ENCODE assay signal across 18 cellular contexts in the genomic region with DNA sequence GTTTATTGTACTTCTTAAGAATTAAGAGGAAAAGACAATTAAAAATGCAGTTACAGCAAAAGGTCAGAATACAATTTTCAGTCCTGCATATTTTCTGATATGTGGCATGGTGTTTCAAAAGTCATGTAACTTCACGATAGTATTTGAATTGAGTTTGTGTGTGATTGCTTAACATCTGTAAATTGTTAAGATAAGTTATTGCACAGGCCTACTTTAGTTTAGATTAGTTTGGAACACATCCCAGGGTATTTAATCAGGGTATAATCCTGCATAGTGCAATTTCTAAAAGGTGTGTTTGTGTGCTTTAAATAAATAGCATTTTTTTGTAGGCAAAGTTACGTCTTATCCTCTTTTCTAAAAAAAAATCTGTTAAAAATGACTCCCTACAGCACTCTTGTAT.
DNase-seq lines count a peak whose midpoint lies in the region; ATAC-seq, FAIRE-seq and TF ChIP-seq lines count a peak whose summit lies in the region.
"Had no signal": no experiment of that assay in that cellular context is flagged by ENCODE, and none has a peak within 500 bp of the region (broad histone marks: within the 10 kb centered on the region; RNA-seq: fewer than 3 reads in every experiment).

No MANE protein-coding gene starts in this region.

- ATAC-seq in left lung (no peak), HG03280 (IDR thresholded peaks at IDR 0.05; ENCODE audit: unreplicated experiment) (no peak)
- ATAC-seq: GM23338 had no signal

- peaks cover 10% of the 10 kb centered on the region; the same call in 1 of the 2 replicates for H3K27me3 ChIP-seq in SK-N-SH (ENCODE audit: insufficient read depth)
- H3K27me3 ChIP-seq in esophagus squamous epithelium = peaks cover 0 to 8% (median 0%) of the 10 kb centered on the region in 4 donors
- H3K27me3 ChIP-seq in left lung = peaks cover 0 to 4% of the 10 kb centered on the region in 2 donors
- H3K27me3 ChIP-seq: BLaER1 had no signal

- no peak for DNase-seq in D721Med (ENCODE audit: insufficient read length, low spot score)
- DNase-seq in SK-N-SH = peak; percentile 41
- peak; percentile 9 for DNase-seq in choroid plexus epithelial cell (ENCODE audit: low read depth)
- DNase-seq in mesothelial cell of epicardium (ENCODE audit: low spot score in 2 of 2, unreplicated experiment in 2 of 2) = no peak
- DNase-seq in esophagus squamous epithelium (lab: John Stamatoyannopoulos, UW) = no peak
- no peak for DNase-seq in cortex of kidney (lab: John Stamatoyannopoulos, UW)
- no peak for DNase-seq in left lung
- DNase-seq: AML-193; Caco-2; CD8-positive, alpha-beta memory T cell; DMS53; KG1 had no signal

- peaks cover 11% of the 10 kb centered on the region for H3K27me3 Mint-ChIP-seq in mesothelial cell of epicardium (ENCODE audit: low read depth)

- POLR2A ChIA-PET in SK-N-SH (lab: Yijun Ruan, JAX) = no interaction called here

- no peaks in the 10 kb centered on the region for H4K20me1 ChIP-seq in SK-N-SH (ENCODE audit: insufficient read depth)
- H4K20me1 ChIP-seq: BLaER1 had no signal

- H3K4me3 ChIP-seq in SK-N-SH (ENCODE audit: low read depth in 2 of 2, low read length in 1 of 2) = no peak overlapping the region
- H3K4me3 ChIP-seq in choroid plexus epithelial cell (ENCODE audit: low read depth, low read length) = no peak overlapping the region
- no peak overlapping the region for H3K4me3 ChIP-seq in esophagus squamous epithelium
- H3K4me3 ChIP-seq in left lung = no peak overlapping the region
- H3K4me3 ChIP-seq: BLaER1, GM23338, HAP-1 had no signal

- peaks cover 15% of the 10 kb centered on the region for H3K4me1 Mint-ChIP-seq in mesothelial cell of epicardium
- H3K4me1 Mint-ChIP-seq: CD8-positive, alpha-beta memory T cell; GM23338 had no signal

- no peaks in the 10 kb centered on the region for H3K36me3 Mint-ChIP-seq in mesothelial cell of epicardium
- H3K36me3 Mint-ChIP-seq: CD8-positive, alpha-beta memory T cell had no signal

- H3F3A ChIP-seq in SK-N-SH (replicated peaks; ENCODE audit: insufficient read depth) = no peaks in the 10 kb centered on the region

- H3K27ac ChIP-seq in SK-N-SH (ENCODE audit: low read depth in 2 of 2, low read length in 1 of 2) (peak overlapping the region in 1 of 2 experiments; percentile 43; a peak in 1 of 4 replicates), esophagus squamous epithelium (no peak overlapping the region), left lung (no peak overlapping the region)
- H3K27ac ChIP-seq: BLaER1 had no signal

- TF ChIP-seq EP300 in SK-N-SH (IDR thresholded peaks at IDR 0.05; ENCODE audit: borderline replicate concordance in 1 of 2, low read depth in 1 of 2, low read length in 1 of 2) = peak in 1 of 2 experiments; percentile 86; a peak in 2 of 4 replicates

- peak; percentile 46 for FAIRE-seq in D721Med (lab: Jason Lieb, UNC)
- FAIRE-seq: GM18507 had no signal

- TF ChIP-seq POLR2A in esophagus squamous epithelium (IDR thresholded peaks at IDR 0.05) = no peak

- no peak for TF ChIP-seq CTCF in D721Med (IDR thresholded peaks at IDR 0.05; ENCODE audit: insufficient read depth, missing control alignments)
- TF ChIP-seq CTCF in SK-N-SH (IDR thresholded peaks at IDR 0.05) = no peak
- no peak for TF ChIP-seq CTCF in choroid plexus epithelial cell (conservative IDR thresholded peaks at IDR 0.05; ENCODE audit: low read depth, low read length)
- no peak for TF ChIP-seq CTCF in mesothelial cell of epicardium (IDR thresholded peaks at IDR 0.05; ENCODE audit: unreplicated experiment)
- TF ChIP-seq CTCF in esophagus squamous epithelium (IDR thresholded peaks at IDR 0.05) = no peak
- TF ChIP-seq CTCF in left lung (IDR thresholded peaks at IDR 0.05) = no peak

- no peak overlapping the region for H2AFZ ChIP-seq in SK-N-SH (ENCODE audit: low read depth)
- H2AFZ ChIP-seq: GM23338 had no signal

- no peak overlapping the region for H3K4me3 Mint-ChIP-seq in mesothelial cell of epicardium
- H3K4me3 Mint-ChIP-seq: CD8-positive, alpha-beta memory T cell; GM23338; IgD-negative memory B cell had no signal

- no peak overlapping the region for H3K4me2 ChIP-seq in SK-N-SH
- H3K4me2 ChIP-seq: BLaER1, GM23338 had no signal

- H3K27ac Mint-ChIP-seq in mesothelial cell of epicardium = peak overlapping the region; percentile 47
- H3K27ac Mint-ChIP-seq: CD8-positive, alpha-beta memory T cell; GM23338; IgD-negative memory B cell had no signal

- WGBS in SK-N-SH (ENCODE audit: low lambda C conversion rate) = 24% methylated on average over 2 of the region's 2 CpGs
- WGBS in esophagus squamous epithelium, 2 donors = 33 to 49% methylated on average over 2 of the region's 2 CpGs

- no peaks in the 10 kb centered on the region for H3K9me3 ChIP-seq in SK-N-SH
- no peaks in the 10 kb centered on the region for H3K9me3 ChIP-seq in esophagus squamous epithelium
- no peaks in the 10 kb centered on the region for H3K9me3 ChIP-seq in left lung
- H3K9me3 ChIP-seq: BLaER1, Caco-2, HAP-1 had no signal

- peaks cover 8% of the 10 kb centered on the region for H3K9me3 Mint-ChIP-seq in mesothelial cell of epicardium

- intact Hi-C loops in esophagus squamous epithelium (cut with DNase I) (no loop called here), left lung (cut with DNase I) (no loop called here)

- no peaks in the 10 kb centered on the region for H3K79me2 ChIP-seq in SK-N-SH (ENCODE audit: insufficient read depth)

- no peak for TF ChIP-seq RAD21 in SK-N-SH (IDR thresholded peaks at IDR 0.05; ENCODE audit: low read length)

- H3K9ac ChIP-seq in SK-N-SH = no peak overlapping the region
- H3K9ac ChIP-seq: BLaER1 had no signal

- CTCF ChIA-PET in SK-N-SH (lab: Yijun Ruan, JAX) = no interaction called here

- H3K4me1 ChIP-seq in SK-N-SH (ENCODE audit: control insufficient read depth in 1 of 2, insufficient read depth in 2 of 2, low read depth in 1 of 2, low read length in 1 of 2) = no peaks in the 10 kb centered on the region; a peak in 1 of 4 replicates
- no peaks in the 10 kb centered on the region for H3K4me1 ChIP-seq in esophagus squamous epithelium
- H3K4me1 ChIP-seq in left lung = no peaks in the 10 kb centered on the region
- H3K4me1 ChIP-seq: BLaER1, Caco-2, HAP-1 had no signal

- H3K36me3 ChIP-seq in SK-N-SH (replicated peaks in 1 of 2; ENCODE audit: control insufficient read depth in 1 of 2, insufficient read depth in 2 of 2, low read length in 1 of 2) = no peaks in the 10 kb centered on the region
- H3K36me3 ChIP-seq in esophagus squamous epithelium = no peaks in the 10 kb centered on the region
- H3K36me3 ChIP-seq in left lung = no peaks in the 10 kb centered on the region
- H3K36me3 ChIP-seq: BLaER1, HAP-1 had no signal

- no peaks in the 10 kb centered on the region for H3K9me2 ChIP-seq in SK-N-SH

TF ChIP-seq in SK-N-SH, 30 proteins besides CTCF, POLR2A, EP300 and RAD21:
- peak; percentile 32 for TF ChIP-seq CHD2 (IDR thresholded peaks at IDR 0.05; ENCODE audit: low read length, partially characterized antibody)
- no peak for TF ChIP-seq GABPA (IDR thresholded peaks at IDR 0.05; ENCODE audit: low read depth)
- no peak for TF ChIP-seq MAX (IDR thresholded peaks at IDR 0.05; ENCODE audit: low read depth)
- TF ChIP-seq JUND (IDR thresholded peaks at IDR 0.05) = no peak
- TF ChIP-seq NRF1 (IDR thresholded peaks at IDR 0.05; ENCODE audit: low read depth, low read length) = no peak
- TF ChIP-seq NFIC (IDR thresholded peaks at IDR 0.05; ENCODE audit: borderline replicate concordance) = no peak
- no peak for TF ChIP-seq POLR2AphosphoS5 (IDR thresholded peaks at IDR 0.05; ENCODE audit: low read depth, low read length)
- no peak for TF ChIP-seq RXRA (IDR thresholded peaks at IDR 0.05; ENCODE audit: borderline replicate concordance, low read depth)
- TF ChIP-seq FOSL2 (IDR thresholded peaks at IDR 0.05; ENCODE audit: borderline replicate concordance, low read depth) = no peak
- TF ChIP-seq, protein P1, sequence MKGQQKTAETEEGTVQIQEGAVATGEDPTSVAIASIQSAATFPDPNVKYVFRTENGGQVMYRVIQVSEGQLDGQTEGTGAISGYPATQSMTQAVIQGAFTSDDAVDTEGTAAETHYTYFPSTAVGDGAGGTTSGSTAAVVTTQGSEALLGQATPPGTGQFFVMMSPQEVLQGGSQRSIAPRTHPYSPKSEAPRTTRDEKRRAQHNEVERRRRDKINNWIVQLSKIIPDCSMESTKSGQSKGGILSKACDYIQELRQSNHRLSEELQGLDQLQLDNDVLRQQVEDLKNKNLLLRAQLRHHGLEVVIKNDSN (IDR thresholded peaks at IDR 0.05; ENCODE audit: borderline replicate concordance, low read depth) = no peak
- peak; percentile 15; the same call in 1 of the 2 replicates for TF ChIP-seq TCF12 (IDR thresholded peaks at IDR 0.05)
- TF ChIP-seq, protein P2, sequence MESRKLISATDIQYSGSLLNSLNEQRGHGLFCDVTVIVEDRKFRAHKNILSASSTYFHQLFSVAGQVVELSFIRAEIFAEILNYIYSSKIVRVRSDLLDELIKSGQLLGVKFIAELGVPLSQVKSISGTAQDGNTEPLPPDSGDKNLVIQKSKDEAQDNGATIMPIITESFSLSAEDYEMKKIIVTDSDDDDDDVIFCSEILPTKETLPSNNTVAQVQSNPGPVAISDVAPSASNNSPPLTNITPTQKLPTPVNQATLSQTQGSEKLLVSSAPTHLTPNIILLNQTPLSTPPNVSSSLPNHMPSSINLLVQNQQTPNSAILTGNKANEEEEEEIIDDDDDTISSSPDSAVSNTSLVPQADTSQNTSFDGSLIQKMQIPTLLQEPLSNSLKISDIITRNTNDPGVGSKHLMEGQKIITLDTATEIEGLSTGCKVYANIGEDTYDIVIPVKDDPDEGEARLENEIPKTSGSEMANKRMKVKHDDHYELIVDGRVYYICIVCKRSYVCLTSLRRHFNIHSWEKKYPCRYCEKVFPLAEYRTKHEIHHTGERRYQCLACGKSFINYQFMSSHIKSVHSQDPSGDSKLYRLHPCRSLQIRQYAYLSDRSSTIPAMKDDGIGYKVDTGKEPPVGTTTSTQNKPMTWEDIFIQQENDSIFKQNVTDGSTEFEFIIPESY (IDR thresholded peaks at IDR 0.05; ENCODE audit: borderline replicate concordance, low read depth) = no peak
- TF ChIP-seq FOXM1 (IDR thresholded peaks at IDR 0.05; ENCODE audit: low read depth) = no peak
- peak; percentile 67 for TF ChIP-seq GATA2 (CRISPR knock-in tag; IDR thresholded peaks at IDR 0.05)
- peak; percentile 88 for TF ChIP-seq RCOR1 (IDR thresholded peaks at IDR 0.05; ENCODE audit: low read length)
- no peak for TF ChIP-seq SIN3A (IDR thresholded peaks at IDR 0.05; ENCODE audit: borderline replicate concordance, low read depth, low read length)
- no peak for TF ChIP-seq FOXJ3 (CRISPR knock-in tag; IDR thresholded peaks at IDR 0.05)

Comparison
In these comparisons a context has a peak if more than half of its experiments do, and no peak if none do; other contexts are left out.
1. DNase-seq: peak in SK-N-SH (single experiment) and choroid plexus epithelial cell (single experiment); none in D721Med (single experiment), mesothelial cell of epicardium (0 of 2), esophagus squamous epithelium (single experiment), cortex of kidney (single experiment) and left lung (0 of 2).